In the genomic region with DNA sequence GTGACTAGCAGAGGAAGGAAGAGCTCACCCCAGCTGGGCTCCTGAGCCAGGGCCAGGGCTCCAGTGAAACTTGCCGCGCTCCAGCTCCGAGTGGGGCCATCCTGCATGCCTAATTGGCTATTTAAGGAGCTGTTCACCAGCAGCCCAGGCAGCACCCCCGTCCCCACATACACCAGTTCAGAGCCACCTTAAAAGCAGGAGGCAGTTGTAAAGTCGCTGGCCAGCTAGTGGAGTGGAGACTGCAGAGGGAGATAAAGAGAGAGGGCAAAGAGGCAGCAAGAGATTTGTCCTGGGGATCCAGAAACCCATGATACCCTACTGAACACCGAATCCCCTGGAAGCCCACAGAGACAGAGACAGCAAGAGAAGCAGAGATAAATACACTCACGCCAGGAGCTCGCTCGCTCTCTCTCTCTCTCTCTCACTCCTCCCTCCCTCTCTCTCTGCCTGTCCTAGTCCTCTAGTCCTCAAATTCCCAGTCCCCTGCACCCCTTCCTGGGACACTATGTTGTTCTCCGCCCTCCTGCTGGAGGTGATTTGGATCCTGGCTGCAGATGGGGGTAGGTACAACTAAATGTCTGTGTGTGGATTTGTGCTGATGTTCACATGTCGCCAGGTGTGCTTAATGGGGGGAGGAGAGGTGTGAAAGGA, we compare ENCODE assay signal across 3 cellular contexts.
TF ChIP-seq lines count a peak whose summit lies in the region.

A gene (plus strand): TSS at position 151 of the 651 bp plus-strand sequence. CDS start 355 bp downstream, at position 506.

TF ChIP-seq in SK-N-SH, 30 proteins besides CTCF, POLR2A, EP300 and RAD21:
- TF ChIP-seq, protein P1, sequence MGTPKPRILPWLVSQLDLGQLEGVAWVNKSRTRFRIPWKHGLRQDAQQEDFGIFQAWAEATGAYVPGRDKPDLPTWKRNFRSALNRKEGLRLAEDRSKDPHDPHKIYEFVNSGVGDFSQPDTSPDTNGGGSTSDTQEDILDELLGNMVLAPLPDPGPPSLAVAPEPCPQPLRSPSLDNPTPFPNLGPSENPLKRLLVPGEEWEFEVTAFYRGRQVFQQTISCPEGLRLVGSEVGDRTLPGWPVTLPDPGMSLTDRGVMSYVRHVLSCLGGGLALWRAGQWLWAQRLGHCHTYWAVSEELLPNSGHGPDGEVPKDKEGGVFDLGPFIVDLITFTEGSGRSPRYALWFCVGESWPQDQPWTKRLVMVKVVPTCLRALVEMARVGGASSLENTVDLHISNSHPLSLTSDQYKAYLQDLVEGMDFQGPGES (IDR thresholded peaks at IDR 0.05; ENCODE audit: low read depth, low read length) = no peak
- TF ChIP-seq, protein P2, sequence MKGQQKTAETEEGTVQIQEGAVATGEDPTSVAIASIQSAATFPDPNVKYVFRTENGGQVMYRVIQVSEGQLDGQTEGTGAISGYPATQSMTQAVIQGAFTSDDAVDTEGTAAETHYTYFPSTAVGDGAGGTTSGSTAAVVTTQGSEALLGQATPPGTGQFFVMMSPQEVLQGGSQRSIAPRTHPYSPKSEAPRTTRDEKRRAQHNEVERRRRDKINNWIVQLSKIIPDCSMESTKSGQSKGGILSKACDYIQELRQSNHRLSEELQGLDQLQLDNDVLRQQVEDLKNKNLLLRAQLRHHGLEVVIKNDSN (IDR thresholded peaks at IDR 0.05; ENCODE audit: borderline replicate concordance, low read depth) = no peak
- TF ChIP-seq MEF2A (IDR thresholded peaks at IDR 0.05; ENCODE audit: borderline replicate concordance, low read depth) = no peak

TF ChIP-seq in SK-N-SH treated with all-trans-retinoic acid at 6 μM for 48 hours, 23 proteins besides CTCF, POLR2A, EP300 and RAD21:
- TF ChIP-seq, protein P3, sequence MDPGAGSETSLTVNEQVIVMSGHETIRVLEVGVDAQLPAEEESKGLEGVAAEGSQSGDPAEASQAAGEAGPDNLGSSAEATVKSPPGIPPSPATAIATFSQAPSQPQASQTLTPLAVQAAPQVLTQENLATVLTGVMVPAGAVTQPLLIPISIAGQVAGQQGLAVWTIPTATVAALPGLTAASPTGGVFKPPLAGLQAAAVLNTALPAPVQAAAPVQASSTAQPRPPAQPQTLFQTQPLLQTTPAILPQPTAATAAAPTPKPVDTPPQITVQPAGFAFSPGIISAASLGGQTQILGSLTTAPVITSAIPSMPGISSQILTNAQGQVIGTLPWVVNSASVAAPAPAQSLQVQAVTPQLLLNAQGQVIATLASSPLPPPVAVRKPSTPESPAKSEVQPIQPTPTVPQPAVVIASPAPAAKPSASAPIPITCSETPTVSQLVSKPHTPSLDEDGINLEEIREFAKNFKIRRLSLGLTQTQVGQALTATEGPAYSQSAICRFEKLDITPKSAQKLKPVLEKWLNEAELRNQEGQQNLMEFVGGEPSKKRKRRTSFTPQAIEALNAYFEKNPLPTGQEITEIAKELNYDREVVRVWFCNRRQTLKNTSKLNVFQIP (CRISPR knock-in tag; IDR thresholded peaks at IDR 0.05; ENCODE audit: borderline replicate concordance, low read depth) = no peak
- TF ChIP-seq BACH2 (CRISPR knock-in tag; IDR thresholded peaks at IDR 0.05; ENCODE audit: borderline replicate concordance) = no peak
- TF ChIP-seq ZNF565 (CRISPR knock-in tag; conservative IDR thresholded peaks at IDR 0.05; ENCODE audit: low read depth) = no peak
- TF ChIP-seq TOX (CRISPR knock-in tag; IDR thresholded peaks at IDR 0.05; ENCODE audit: borderline replicate concordance) = no peak

TF ChIP-seq in H1, 55 proteins besides CTCF, POLR2A, EP300 and RAD21:
- 0 out of 4 replicates have a peak, but pooled peaks of 1 of the 2 experiments have one; percentile 21 for TF ChIP-seq HDAC2 (IDR thresholded peaks at IDR 0.05; ENCODE audit: borderline replicate concordance in 1 of 2, low read depth in 2 of 2, low read length in 2 of 2)
- peak; percentile 66; the same call in 1 of the 2 replicates for TF ChIP-seq RBBP5 (IDR thresholded peaks at IDR 0.05; ENCODE audit: borderline replicate concordance, low read depth, low read length)
- peak; percentile 74 for TF ChIP-seq ASH2L (IDR thresholded peaks at IDR 0.05; ENCODE audit: low read length)
- peak; percentile 66 for TF ChIP-seq POLR2AphosphoS5 (IDR thresholded peaks at IDR 0.05; ENCODE audit: low read depth, low read length)
- 0 out of 2 replicates have a peak, but pooled peaks have one; percentile 14 for TF ChIP-seq TCF12 (IDR thresholded peaks at IDR 0.05; ENCODE audit: low read depth, low read length)
- peak; percentile 57 for TF ChIP-seq TBP (IDR thresholded peaks at IDR 0.05; ENCODE audit: low read depth, low read length)
- 0 out of 2 replicates have a peak, but pooled peaks have one; percentile 24 for TF ChIP-seq SUZ12 (IDR thresholded peaks at IDR 0.05; ENCODE audit: low read length)
- TF ChIP-seq KDM4A (IDR thresholded peaks at IDR 0.05; ENCODE audit: low read depth, low read length, severe bottlenecking) = peak; percentile 43
- TF ChIP-seq SAP30 (IDR thresholded peaks at IDR 0.05; ENCODE audit: insufficient read depth, insufficient replicate concordance, low read length) = peak; percentile 78
- peak; percentile 55 for TF ChIP-seq TAF1 (IDR thresholded peaks at IDR 0.05; ENCODE audit: low read depth, low read length)
- no peak for TF ChIP-seq SIX5 (IDR thresholded peaks at IDR 0.05; ENCODE audit: low read depth, low read length)
- TF ChIP-seq ZNF274 (IDR thresholded peaks at IDR 0.05; ENCODE audit: borderline replicate concordance, extremely low read depth, low read length) = no peak
- no peak for TF ChIP-seq CREB1 (IDR thresholded peaks at IDR 0.05)
- peak; percentile 66 for TF ChIP-seq CTBP2 (IDR thresholded peaks at IDR 0.05; ENCODE audit: borderline replicate concordance, insufficient read depth, insufficient read length, low read length)
- TF ChIP-seq SIN3A (conservative IDR thresholded peaks at IDR 0.05 in 1 of 2, IDR thresholded peaks at IDR 0.05 in 1 of 2; ENCODE audit: low read depth in 1 of 2, low read length in 2 of 2) = peak in 1 of 2 experiments; percentile 68; a peak in 3 of 4 replicates
